ENCODE assay signal across 19 cellular contexts in the genomic region with DNA sequence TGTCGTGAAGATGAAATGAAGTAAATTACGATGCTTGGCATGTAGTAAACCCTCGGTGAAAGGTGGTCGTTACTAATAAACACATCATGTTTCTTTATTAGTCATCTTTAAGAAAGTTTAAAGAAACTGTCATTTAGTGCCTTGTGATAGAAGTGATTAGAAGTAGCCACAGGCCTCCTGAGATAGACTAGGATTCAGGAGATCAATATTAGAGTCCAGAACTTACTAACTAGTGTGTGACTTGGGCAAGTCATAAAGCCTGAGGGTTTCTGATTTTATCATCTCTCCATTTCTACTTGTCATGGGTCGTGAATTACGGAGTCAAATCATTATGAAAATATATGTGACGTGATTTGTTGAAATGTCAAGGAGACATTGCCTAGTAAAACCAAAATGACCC.
"Had no signal": no experiment of that assay in that cellular context is flagged by ENCODE, and none has a peak within 500 bp of the region (broad histone marks: within the 10 kb centered on the region; RNA-seq: fewer than 3 reads in every experiment).

No MANE protein-coding gene starts in this region.

- H3K9me3 Mint-ChIP-seq: activated naive CD8-positive, alpha-beta T cell treated with anti-CD3 and anti-CD28 coated beads, Interleukin-2, amount 10 ng/mL, durations not matched to agents 7 days and 5 days; memory B cell; nephron; type B pancreatic cell had no signal

- H3K27ac ChIP-seq: epithelial cell of prostate, gastroesophageal sphincter, pancreas, psoas muscle, thoracic aorta, vagina had no signal

- H3K36me3 ChIP-seq: pancreas had no signal

- H3K4me3 ChIP-seq: gastroesophageal sphincter, pancreas, psoas muscle, thoracic aorta, vagina had no signal

- H3K4me3 Mint-ChIP-seq: activated CD8-positive, alpha-beta T cell treated with anti-CD3 and anti-CD28 coated beads, Interleukin-2, amount 10 ng/mL, durations not matched to agents 7 days and 5 days; activated naive CD8-positive, alpha-beta T cell treated with anti-CD3 and anti-CD28 coated beads, Interleukin-2, amount 10 ng/mL, durations not matched to agents 7 days and 5 days; memory B cell; nephron; T-helper 17 cell; type B pancreatic cell had no signal

- H3K27ac Mint-ChIP-seq: activated CD8-positive, alpha-beta T cell treated with anti-CD3 and anti-CD28 coated beads, Interleukin-2, amount 10 ng/mL, durations not matched to agents 7 days and 5 days; activated naive CD8-positive, alpha-beta T cell treated with anti-CD3 and anti-CD28 coated beads, Interleukin-2, amount 10 ng/mL, durations not matched to agents 7 days and 5 days; memory B cell; nephron; T-helper 17 cell; type B pancreatic cell had no signal

- DNase-seq: activated CD4-positive, alpha-beta T cell treated with anti-CD3 and anti-CD28 coated beads, Interleukin-2, amount 50 U/mL, for 1 hour; activated CD8-positive, alpha-beta T cell treated with anti-CD3 and anti-CD28 coated beads, Interleukin-2, amount 10 ng/mL, durations not matched to agents 7 days and 5 days; activated gamma-delta T cell treated with Interleukin-2 at 50 U/mL for 16 hours; activated naive CD8-positive, alpha-beta T cell treated with anti-CD3 and anti-CD28 coated beads, Interleukin-2, amount 10 ng/mL, durations not matched to agents 7 days and 5 days; amygdala; cortex of kidney; head of caudate nucleus; pancreas; psoas muscle; right cardiac atrium; stimulated activated CD4-positive, alpha-beta T cell treated with anti-CD3 and anti-CD28 coated beads, Interleukin-4, amount 100 ng/mL, for 4 hours; T-helper 17 cell had no signal

- H3K9me3 ChIP-seq: gastroesophageal sphincter, pancreas, psoas muscle, thoracic aorta, vagina had no signal

- ATAC-seq: activated CD8-positive, alpha-beta T cell treated with anti-CD3 and anti-CD28 coated beads, Interleukin-2, amount 10 ng/mL, durations not matched to agents 7 days and 5 days; gastroesophageal sphincter; pancreas; psoas muscle; T-helper 17 cell had no signal

- H3K27me3 Mint-ChIP-seq: activated naive CD8-positive, alpha-beta T cell treated with anti-CD3 and anti-CD28 coated beads, Interleukin-2, amount 10 ng/mL, durations not matched to agents 7 days and 5 days; memory B cell; T-helper 17 cell; type B pancreatic cell had no signal

- H3K27me3 ChIP-seq: gastroesophageal sphincter, pancreas, vagina had no signal
